Comparison of ENCODE assay signal across 9 cellular contexts in the genomic region with DNA sequence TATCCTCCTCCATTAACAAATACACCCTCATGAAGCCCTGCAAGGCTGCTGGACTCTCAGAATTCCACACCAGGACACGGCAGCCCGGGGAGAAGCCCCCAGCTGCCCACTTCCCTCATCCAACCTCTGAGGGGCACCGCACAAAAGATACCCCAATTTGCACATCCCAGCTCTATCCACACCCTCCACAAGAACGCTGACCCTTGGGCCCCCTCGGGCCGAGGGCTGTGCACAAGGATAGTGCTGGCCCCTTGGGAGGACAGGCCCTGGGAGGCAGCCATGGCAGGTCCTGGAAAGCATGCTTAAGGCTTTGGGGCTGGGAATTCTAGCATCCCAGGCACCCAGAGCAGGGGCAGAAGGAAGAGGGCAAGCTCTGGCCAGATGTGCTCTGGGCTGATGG.
"Had no signal": no experiment of that assay in that cellular context is flagged by ENCODE, and none has a peak within 500 bp of the region (broad histone marks: within the 10 kb centered on the region; RNA-seq: fewer than 3 reads in every experiment).

No MANE protein-coding gene starts in this region.

- H3K9me3 ChIP-seq: HAP-1 had no signal

- H3K36me3 ChIP-seq: HAP-1 had no signal

- H3K4me3 Mint-ChIP-seq: GM23338, H9, HFFc6 had no signal

- DNase-seq: GM23248, GOT3, H7, H9, HCEC 1CT, HFFc6 had no signal

- H3K9me3 Mint-ChIP-seq: GM23338, H9, HFFc6 had no signal

- H3K4me3 ChIP-seq: GM23248, GM23338, HAP-1 had no signal

- H3K27ac ChIP-seq: GM23248 had no signal

- H3K4me2 ChIP-seq: GM23338 had no signal

- H3K27ac Mint-ChIP-seq: GM23338, HFFc6 had no signal

- ATAC-seq: GM23338, HCT116 had no signal

- H2AFZ ChIP-seq: GM23248, GM23338 had no signal

- H3K9ac ChIP-seq: GM23248 had no signal
